ENCODE assay signal across 23 cellular contexts in the genomic region with DNA sequence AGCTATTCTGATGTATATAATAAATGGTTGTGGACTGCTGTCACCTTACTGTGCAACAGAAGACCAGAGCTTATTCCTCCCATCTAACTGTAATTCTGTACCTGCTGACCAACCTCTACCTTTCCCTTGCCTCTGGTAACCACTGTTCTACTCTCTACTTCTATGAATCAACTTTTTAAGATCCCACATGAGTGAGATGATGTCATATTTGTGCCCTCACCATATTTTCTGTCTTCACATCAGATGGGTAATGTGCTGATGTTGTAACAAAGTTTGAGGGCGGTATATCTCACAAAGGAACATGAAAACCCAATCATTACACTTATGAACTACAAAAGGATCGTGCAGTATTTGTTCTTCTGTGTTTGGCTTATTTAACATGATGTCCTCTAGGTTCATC.
"Had no signal": no experiment of that assay in that cellular context is flagged by ENCODE, and none has a peak within 500 bp of the region (broad histone marks: within the 10 kb centered on the region; RNA-seq: fewer than 3 reads in every experiment).

No MANE protein-coding gene starts in this region.

- H3K27ac Mint-ChIP-seq: activated B cell treated with CpG ODN at 0.5 μM for 24 hours; activated CD8-positive, alpha-beta memory T cell treated with anti-CD3 and anti-CD28 coated beads, Interleukin-2, amount 10 ng/mL, durations not matched to agents 7 days and 5 days; activated T-cell treated with anti-CD3 and anti-CD28 coated beads, Interleukin-2, amount 50 U/mL, for 24 hours; activated T-helper 2 cell treated with anti-CD3 and anti-CD28 coated beads, Interferon-gamma antibody, Interleukin-2, Interleukin-4, amounts not matched to agents 10 μg/mL and 5 μg/mL and 100 μg/mL, durations not matched to agents 14 hours and 24 hours and 36 hours; brain had no signal

- H3K4me1 Mint-ChIP-seq: brain had no signal

- H3K4me3 Mint-ChIP-seq: activated B cell treated with CpG ODN at 0.5 μM for 24 hours; activated CD8-positive, alpha-beta memory T cell treated with anti-CD3 and anti-CD28 coated beads, Interleukin-2, amount 10 ng/mL, durations not matched to agents 7 days and 5 days; activated T-cell treated with anti-CD3 and anti-CD28 coated beads, Interleukin-2, amount 50 U/mL, for 24 hours; brain; central memory CD8-positive, alpha-beta T cell had no signal

- FAIRE-seq: astrocyte, TTC549 had no signal

- DNase-seq: activated B cell treated with CpG ODN at 0.5 μM for 24 hours; activated CD4-positive, alpha-beta T cell treated with anti-CD3 and anti-CD28 coated beads for 4 hours; activated CD8-positive, alpha-beta memory T cell treated with anti-CD3 and anti-CD28 coated beads, Interleukin-2, amount 10 ng/mL, durations not matched to agents 7 days and 5 days; activated gamma-delta T cell treated with Interleukin-2 at 50 U/mL for 16 hours; activated naive CD4-positive, alpha-beta T cell treated with anti-CD3 and anti-CD28 coated beads, Interleukin-2, amount 50 U/mL, for 16 hours; activated T-cell treated with anti-CD3 and anti-CD28 coated beads, Interleukin-2, amount 50 U/mL, for 24 hours; MM.1S; NCI-H1105; NCI-H1436; NCI-H1694 treated with DMSO at 0.1 percent for 48 hours; NCI-H2029 treated with DMSO at 0.1 percent for 48 hours; NCI-H345; NCI-H510A; NCI-H526 treated with DMSO at 0.1 percent for 48 hours; NCI-H82; SIG-M5; T-helper 2 cell; T1000 had no signal

- ATAC-seq: activated CD8-positive, alpha-beta memory T cell treated with anti-CD3 and anti-CD28 coated beads, Interleukin-2, amount 10 ng/mL, durations not matched to agents 7 days and 5 days had no signal

- H3K9me3 Mint-ChIP-seq: central memory CD8-positive, alpha-beta T cell had no signal

- H3K27me3 Mint-ChIP-seq: activated B cell treated with CpG ODN at 0.5 μM for 24 hours; activated CD8-positive, alpha-beta memory T cell treated with anti-CD3 and anti-CD28 coated beads, Interleukin-2, amount 10 ng/mL, durations not matched to agents 7 days and 5 days; activated T-cell treated with anti-CD3 and anti-CD28 coated beads, Interleukin-2, amount 50 U/mL, for 24 hours; brain; central memory CD8-positive, alpha-beta T cell had no signal
